ENCODE assay signal across 19 cellular contexts in the genomic region with DNA sequence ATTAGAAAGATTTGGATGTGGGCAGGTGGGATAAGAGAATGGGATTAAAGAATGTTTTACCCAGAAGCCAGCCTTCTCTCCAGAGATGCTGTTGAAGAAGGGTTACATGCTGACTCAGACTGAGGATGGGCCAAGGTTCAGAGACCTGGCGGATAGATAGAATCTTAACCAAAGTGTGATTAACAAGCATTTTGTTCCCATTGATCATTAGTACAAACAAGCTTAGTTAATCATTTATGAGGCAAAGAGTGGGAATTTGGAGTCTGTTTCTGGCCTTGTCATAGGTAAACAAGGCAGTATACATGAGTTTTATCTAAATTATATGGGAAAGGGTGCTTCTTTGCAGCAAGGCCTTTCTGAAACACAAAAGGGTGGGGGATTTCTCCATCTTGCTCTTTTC. TPM values are rescaled to one million over a fixed set of nuclear protein-coding genes. Genes with fewer than 3 reads are reported as not detected.
A peak's percentile ranks its signal among the peaks of the same experiment; 100 is the strongest.
DNase-seq lines count a peak whose midpoint lies in the region; ATAC-seq and TF ChIP-seq lines count a peak whose summit lies in the region.
"Had no signal": no experiment of that assay in that cellular context is flagged by ENCODE, and none has a peak within 500 bp of the region (broad histone marks: within the 10 kb centered on the region; RNA-seq: fewer than 3 reads in every experiment).

No MANE protein-coding gene starts in this region.

- H3K4me3 ChIP-seq in endodermal cell (ENCODE audit: low read length) (peak overlapping the region; percentile 27), liver (ENCODE audit: low read depth in 1 of 3, low read length in 3 of 3) (no peak overlapping the region), SJCRH30 (no peak overlapping the region)
- H3K4me3 ChIP-seq: BLaER1 treated with 17β-estradiol and CSF1 and Interleukin-3, amounts not matched to agents 10 nM and 100 nM; K562; SJSA1 had no signal

- 60% methylated on average over 1 of the region's 1 CpG; no CpG with 5 or more reads in 1 of the 2 experiments for WGBS in endodermal cell (ENCODE audit: insufficient coverage in 1 of 2, insufficient read length in 1 of 2), 2 experiments
- WGBS in liver: 39% methylated on average over 1 of the region's 1 CpG

- ATAC-seq in GM21526 (IDR thresholded peaks at IDR 0.05; ENCODE audit: low FRiP score, unreplicated experiment): no peak
- ATAC-seq: K562 had no signal

- H3K4me3 Mint-ChIP-seq in endodermal cell: no peak overlapping the region
- H3K4me3 Mint-ChIP-seq: H9 had no signal

- H3K27ac ChIP-seq in endodermal cell (ENCODE audit: low read depth, low read length) (no peak overlapping the region), liver (ENCODE audit: low read depth in 1 of 2, low read length in 2 of 2) (peak overlapping the region; percentile 34 to 62), SJCRH30 (no peak overlapping the region)
- H3K27ac ChIP-seq: BLaER1 treated with 17β-estradiol and CSF1 and Interleukin-3, amounts not matched to agents 10 nM and 100 nM; SJSA1 had no signal

- H3K9me3 Mint-ChIP-seq in endodermal cell: peaks cover 1% of the 10 kb centered on the region
- H3K9me3 Mint-ChIP-seq: H9 had no signal

- TF ChIP-seq CTCF in endodermal cell (conservative IDR thresholded peaks at IDR 0.05) (no peak), liver (IDR thresholded peaks at IDR 0.05; ENCODE audit: low read depth, low read length, missing input control) (no peak)

- peak overlapping the region; percentile 69 for H3K27ac Mint-ChIP-seq in endodermal cell
- H3K27ac Mint-ChIP-seq: H9 had no signal

- no peaks in the 10 kb centered on the region for H3K27me3 ChIP-seq in endodermal cell (ENCODE audit: control insufficient read depth, insufficient read depth, low read length, poor library complexity, severe bottlenecking)
- H3K27me3 ChIP-seq in liver (ENCODE audit: control insufficient read depth in 4 of 4, insufficient read depth in 4 of 4, low read length in 3 of 4): no peaks in the 10 kb centered on the region
- no peaks in the 10 kb centered on the region for H3K27me3 ChIP-seq in SJCRH30
- H3K27me3 ChIP-seq: BLaER1 treated with 17β-estradiol and CSF1 and Interleukin-3, amounts not matched to agents 10 nM and 100 nM; SJSA1 had no signal

- H3K4me1 Mint-ChIP-seq in endodermal cell: peaks cover 8% of the 10 kb centered on the region
- H3K4me1 Mint-ChIP-seq: H9 had no signal

- H3K9me3 ChIP-seq in endodermal cell (ENCODE audit: control insufficient read depth, low read length) (peaks cover 7% of the 10 kb centered on the region), liver (ENCODE audit: control insufficient read depth in 4 of 4, low read length in 3 of 4) (no peaks in the 10 kb centered on the region), SJCRH30 (replicated peaks) (no peaks in the 10 kb centered on the region)
- H3K9me3 ChIP-seq: SJSA1 had no signal

- H3K27me3 Mint-ChIP-seq in endodermal cell (ENCODE audit: insufficient read depth): no peaks in the 10 kb centered on the region

- H3K36me3 ChIP-seq in endodermal cell (ENCODE audit: control insufficient read depth, insufficient read depth, low read length): no peaks in the 10 kb centered on the region
- no peaks in the 10 kb centered on the region for H3K36me3 ChIP-seq in liver (ENCODE audit: control insufficient read depth in 4 of 4, insufficient read depth in 3 of 4, low read depth in 1 of 4, low read length in 3 of 4)
- H3K36me3 ChIP-seq in SJCRH30: no peaks in the 10 kb centered on the region
- H3K36me3 ChIP-seq: BLaER1 treated with 17β-estradiol and CSF1 and Interleukin-3, amounts not matched to agents 10 nM and 100 nM; SJSA1 had no signal

- DNase-seq in HuH-7 (ENCODE audit: low spot score) (peak; percentile 69), endodermal cell (no peak), NCI-H2227 (lab: John Stamatoyannopoulos, UW; ENCODE audit: unreplicated experiment) (no peak), SJCRH30 (no peak), A172 (ENCODE audit: low spot score) (no peak)
- DNase-seq: DMS153, H9, NCI-H1436, NCI-H2029, NCI-H2171 treated with DMSO at 0.1 percent for 48 hours, NCI-H748 treated with DMSO at 0.1 percent for 48 hours, OCI-M1, RPMI8226, SW 1271 had no signal

- H3K4me1 ChIP-seq in endodermal cell (ENCODE audit: control insufficient read depth, insufficient read depth, low read length): no peaks in the 10 kb centered on the region
- H3K4me1 ChIP-seq in liver (ENCODE audit: control insufficient read depth in 4 of 4, insufficient read depth in 4 of 4, low read length in 3 of 4): peaks cover 2 to 23% (median 12%) of the 10 kb centered on the region in 4 donors
- no peaks in the 10 kb centered on the region for H3K4me1 ChIP-seq in SJCRH30
- H3K4me1 ChIP-seq: BLaER1 treated with 17β-estradiol and CSF1 and Interleukin-3, amounts not matched to agents 10 nM and 100 nM; SJSA1 had no signal

- TF ChIP-seq RAD21 in liver (IDR thresholded peaks at IDR 0.05): peak; percentile 27 to 44

- H3K36me3 Mint-ChIP-seq in endodermal cell (ENCODE audit: low read depth): peaks cover 2% of the 10 kb centered on the region

- no peak overlapping the region for H3K9ac ChIP-seq in endodermal cell (ENCODE audit: extremely low read depth, low read length, poor library complexity, severe bottlenecking)
- no peak overlapping the region for H3K9ac ChIP-seq in liver (ENCODE audit: low read depth in 1 of 2, low read length in 2 of 2)
- H3K9ac ChIP-seq: BLaER1 treated with 17β-estradiol and CSF1 and Interleukin-3, amounts not matched to agents 10 nM and 100 nM had no signal

TF ChIP-seq in liver, 16 proteins besides CTCF, POLR2A, EP300 and RAD21 (continues in another document):
- TF ChIP-seq ZBTB33 (IDR thresholded peaks at IDR 0.05) (peak; percentile 87), REST (IDR thresholded peaks at IDR 0.05) (peak; percentile 37), YY1 (IDR thresholded peaks at IDR 0.05) (peak; percentile 79), NR2F2 (IDR thresholded peaks at IDR 0.05) (no peak), EGR1 (IDR thresholded peaks at IDR 0.05; ENCODE audit: low read depth in 2 of 2) (no peak), FOXA1 (IDR thresholded peaks at IDR 0.05) (peak; percentile 96), HNF4A (conservative IDR thresholded peaks at IDR 0.05) (peak; percentile 85 to 90), SP1 (IDR thresholded peaks at IDR 0.05) (peak; percentile 90), GABPA (IDR thresholded peaks at IDR 0.05 in 1 of 2, conservative IDR thresholded peaks at IDR 0.05 in 1 of 2) (no peak), TAF1 (conservative IDR thresholded peaks at IDR 0.05) (no peak), JUND (IDR thresholded peaks at IDR 0.05) (peak; percentile 83 to 92), RXRA (IDR thresholded peaks at IDR 0.05) (peak; percentile 84 to 95), HNF4G (IDR thresholded peaks at IDR 0.05) (peak; percentile 47)
- TF ChIP-seq, protein P1, sequence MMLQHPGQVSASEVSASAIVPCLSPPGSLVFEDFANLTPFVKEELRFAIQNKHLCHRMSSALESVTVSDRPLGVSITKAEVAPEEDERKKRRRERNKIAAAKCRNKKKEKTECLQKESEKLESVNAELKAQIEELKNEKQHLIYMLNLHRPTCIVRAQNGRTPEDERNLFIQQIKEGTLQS (IDR thresholded peaks at IDR 0.05): no peak
- TF ChIP-seq, protein P2, sequence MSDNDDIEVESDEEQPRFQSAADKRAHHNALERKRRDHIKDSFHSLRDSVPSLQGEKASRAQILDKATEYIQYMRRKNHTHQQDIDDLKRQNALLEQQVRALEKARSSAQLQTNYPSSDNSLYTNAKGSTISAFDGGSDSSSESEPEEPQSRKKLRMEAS (IDR thresholded peaks at IDR 0.05): peak; percentile 68

RNA-seq across cellular contexts. Expression of gene DTWD2, which starts 20.8 kb away (rescaled TPM):
- 10 to 100 TPM; 15.2 to 34.9 TPM for total RNA-seq in endodermal cell
- 6.8 TPM for polyA plus RNA-seq in endodermal cell (2013, experiment 1 of 2)
- polyA plus RNA-seq in endodermal cell (2013, experiment 2 of 2): 8.5 TPM
- 10 to 100 TPM in 1 of 2 donors, 1 to 10 TPM in 1; 5.6 to 10.7 TPM for total RNA-seq in liver
- polyA plus RNA-seq in liver: 1 to 10 TPM; 2.3 to 3.0 TPM
- 0.85 and 1.0 TPM in 2 replicates for total RNA-seq in SJCRH30 (2014; rRNA removed; shearing (Covaris generic))
- total RNA-seq in A172 (2014; rRNA removed; shearing (Covaris generic)): 20.1 and 21.1 TPM in 2 replicates

Comparison
In these comparisons a context has a peak if more than half of its experiments do, and no peak if none do; other contexts are left out.
1. H3K27ac ChIP-seq: peak in liver (2 of 2); none in endodermal cell (single experiment) and SJCRH30 (single experiment).